Comparison of ENCODE assay signal across 2 cellular contexts in the genomic region with DNA sequence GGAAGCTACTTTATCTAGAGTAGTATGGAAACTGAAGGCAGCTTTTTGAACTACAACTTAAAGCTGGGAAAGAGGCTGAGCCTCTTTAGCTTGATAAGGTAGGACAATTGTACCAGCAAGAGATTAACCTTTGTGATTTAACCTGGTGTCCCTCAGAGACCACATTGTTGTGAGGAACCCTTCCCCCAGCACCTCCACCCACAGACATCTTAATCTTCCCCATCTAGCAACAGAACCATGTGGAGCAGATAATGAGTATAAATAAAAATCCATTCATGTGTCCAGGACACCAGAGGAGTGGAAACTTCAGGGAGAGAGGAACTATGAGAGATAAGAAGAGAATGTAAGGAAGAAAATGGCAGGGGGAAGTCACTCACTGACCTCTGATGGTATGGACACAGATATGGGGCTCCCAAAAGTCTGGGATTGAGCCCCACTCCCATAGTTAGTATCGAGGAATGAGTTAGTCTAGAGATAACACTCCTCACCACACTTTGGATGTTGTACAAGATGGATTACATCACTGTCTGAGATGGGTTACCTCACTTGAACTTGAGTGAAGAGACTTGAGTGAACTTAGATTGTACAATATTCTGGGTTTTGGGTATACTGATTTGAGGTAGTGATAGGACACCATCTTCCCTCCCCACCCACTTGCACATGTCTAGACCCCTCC.
A peak's percentile ranks its signal among the peaks of the same experiment; 100 is the strongest.
TF ChIP-seq lines count a peak whose summit lies in the region.

No MANE protein-coding gene starts in this region.

TF ChIP-seq in HepG2, 621 proteins besides CTCF, POLR2A, EP300 and RAD21:
- no peak for TF ChIP-seq TBP (CRISPR knock-in tag; IDR thresholded peaks at IDR 0.05)
- 0 out of 2 replicates have a peak, but pooled peaks have one; percentile 17 for TF ChIP-seq ATF7 (IDR thresholded peaks at IDR 0.05)
- no peak for TF ChIP-seq ATF7 (CRISPR knock-in tag; IDR thresholded peaks at IDR 0.05)

TF ChIP-seq in HEK293T, 16 proteins besides CTCF, POLR2A, EP300 and RAD21:
- TF ChIP-seq FOXA1 (IDR thresholded peaks at IDR 0.05) = no peak
- TF ChIP-seq BHLHE40 (IDR thresholded peaks at IDR 0.05; ENCODE audit: borderline replicate concordance) = no peak
- no peak for TF ChIP-seq TARDBP (IDR thresholded peaks at IDR 0.05)
- TF ChIP-seq ZNF384 (IDR thresholded peaks at IDR 0.05) = no peak
- no peak for TF ChIP-seq ARNT (IDR thresholded peaks at IDR 0.05)
- TF ChIP-seq SP1 (IDR thresholded peaks at IDR 0.05) = no peak
- TF ChIP-seq FOXM1 (IDR thresholded peaks at IDR 0.05; ENCODE audit: borderline replicate concordance) = no peak
- no peak for TF ChIP-seq ELF4 (IDR thresholded peaks at IDR 0.05)
- no peak for TF ChIP-seq CTBP1 (IDR thresholded peaks at IDR 0.05; ENCODE audit: borderline replicate concordance)
- no peak for TF ChIP-seq HDGF (IDR thresholded peaks at IDR 0.05; ENCODE audit: borderline replicate concordance)
- TF ChIP-seq FOXK2 (IDR thresholded peaks at IDR 0.05) = no peak
- TF ChIP-seq, protein P1, sequence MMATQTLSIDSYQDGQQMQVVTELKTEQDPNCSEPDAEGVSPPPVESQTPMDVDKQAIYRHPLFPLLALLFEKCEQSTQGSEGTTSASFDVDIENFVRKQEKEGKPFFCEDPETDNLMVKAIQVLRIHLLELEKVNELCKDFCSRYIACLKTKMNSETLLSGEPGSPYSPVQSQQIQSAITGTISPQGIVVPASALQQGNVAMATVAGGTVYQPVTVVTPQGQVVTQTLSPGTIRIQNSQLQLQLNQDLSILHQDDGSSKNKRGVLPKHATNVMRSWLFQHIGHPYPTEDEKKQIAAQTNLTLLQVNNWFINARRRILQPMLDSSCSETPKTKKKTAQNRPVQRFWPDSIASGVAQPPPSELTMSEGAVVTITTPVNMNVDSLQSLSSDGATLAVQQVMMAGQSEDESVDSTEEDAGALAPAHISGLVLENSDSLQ (IDR thresholded peaks at IDR 0.05) = no peak
- TF ChIP-seq L3MBTL2 (conservative IDR thresholded peaks at IDR 0.05) = no peak
- TF ChIP-seq LEF1 (IDR thresholded peaks at IDR 0.05; ENCODE audit: borderline replicate concordance) = no peak
- no peak for TF ChIP-seq NFRKB (IDR thresholded peaks at IDR 0.05)
- no peak for TF ChIP-seq SUZ12 (IDR thresholded peaks at IDR 0.05)
TF ChIP-seq in HEK293T: peak in this region for 0.
